ENCODE assay signal across 20 cellular contexts in the genomic region with DNA sequence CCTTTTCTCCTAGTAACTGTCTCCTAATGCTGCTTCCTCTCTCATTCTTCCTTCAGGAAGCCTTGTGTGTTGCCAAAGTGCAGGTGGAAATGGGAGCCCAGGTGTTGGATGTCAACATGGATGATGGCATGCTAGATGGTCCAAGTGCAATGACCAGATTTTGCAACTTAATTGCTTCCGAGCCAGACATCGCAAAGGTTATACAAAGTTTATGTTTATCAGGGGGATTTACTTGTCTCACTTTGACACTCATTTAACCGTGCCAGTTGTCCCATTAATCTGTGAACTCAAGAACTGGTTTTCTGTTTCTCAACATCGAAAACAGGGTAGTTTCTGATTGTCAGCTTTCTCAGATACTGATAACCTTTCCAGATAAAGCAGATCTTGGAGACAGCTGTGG. TPM values are rescaled to one million over a fixed set of nuclear protein-coding genes. Genes with fewer than 3 reads are reported as not detected.
A peak's percentile ranks its signal among the peaks of the same experiment; 100 is the strongest.
DNase-seq lines count a peak whose midpoint lies in the region; ATAC-seq, FAIRE-seq and TF ChIP-seq lines count a peak whose summit lies in the region.
"Had no signal": no experiment of that assay in that cellular context is flagged by ENCODE, and none has a peak within 500 bp of the region (broad histone marks: within the 10 kb centered on the region; RNA-seq: fewer than 3 reads in every experiment).

No MANE protein-coding gene starts in this region.

- peak overlapping the region; percentile 41 for H3K27ac Mint-ChIP-seq in mesothelial cell of epicardium
- H3K27ac Mint-ChIP-seq: HFFc6, IgD-negative memory B cell had no signal

- no peak for DNase-seq in cardiac muscle cell (ENCODE audit: low read depth in 1 of 2, low spot score in 1 of 2)
- DNase-seq in cardiac septum (ENCODE audit: low spot score), result no peak
- peak; percentile 78 for DNase-seq in fibroblast of villous mesenchyme (ENCODE audit: low read depth)
- no peak for DNase-seq in mesothelial cell of epicardium (ENCODE audit: low spot score in 2 of 2, unreplicated experiment in 2 of 2)
- DNase-seq in NCI-H2029 treated with DMSO at 0.1 percent for 48 hours (lab: John Stamatoyannopoulos, UW), result no peak
- no peak for DNase-seq in NCI-H345 (lab: John Stamatoyannopoulos, UW)
- DNase-seq in pancreas, result no peak
- DNase-seq: DMS 273 treated with DMSO at 0.1 percent for 48 hours, GDM1, HFFc6, MM.1S, NCI-H1105, NCI-H187, RPMI8226 had no signal

- ATAC-seq in GM19397 (IDR thresholded peaks at IDR 0.05; ENCODE audit: unreplicated experiment), result no peak
- no peak for ATAC-seq in pancreas
- ATAC-seq: GM12878 had no signal

- FAIRE-seq in pancreas (lab: Jason Lieb, UNC), result no peak
- FAIRE-seq: A204.1, GM12878, H54 had no signal

- TF ChIP-seq CTCF in cardiac muscle cell (IDR thresholded peaks at IDR 0.05; ENCODE audit: low read depth, low read length) (no peak), fibroblast of villous mesenchyme (IDR thresholded peaks at IDR 0.05; ENCODE audit: insufficient read depth, low read depth, low read length) (no peak), mesothelial cell of epicardium (IDR thresholded peaks at IDR 0.05; ENCODE audit: unreplicated experiment) (no peak), pancreas (IDR thresholded peaks at IDR 0.05) (no peak)

- H3K9me3 ChIP-seq in cardiac muscle cell (ENCODE audit: low read depth) (no peaks in the 10 kb centered on the region), pancreas (no peaks in the 10 kb centered on the region)
- H3K9me3 ChIP-seq: BLaER1 had no signal

- H3K36me3 Mint-ChIP-seq in mesothelial cell of epicardium, result peaks cover 43% of the 10 kb centered on the region

- H3K27ac ChIP-seq in cardiac muscle cell (peak overlapping the region; percentile 65), pancreas (no peak overlapping the region)
- H3K27ac ChIP-seq: BLaER1 had no signal

- H3K27me3 ChIP-seq in cardiac muscle cell, result no peaks in the 10 kb centered on the region
- H3K27me3 ChIP-seq in pancreas, result no peaks in the 10 kb centered on the region
- H3K27me3 ChIP-seq: BLaER1 had no signal

- no peaks in the 10 kb centered on the region for H3K9me3 Mint-ChIP-seq in mesothelial cell of epicardium
- H3K9me3 Mint-ChIP-seq: HFFc6, IgD-negative memory B cell had no signal

- H3K4me3 ChIP-seq in cardiac muscle cell (no peak overlapping the region), fibroblast of villous mesenchyme (ENCODE audit: low read depth, low read length) (no peak overlapping the region), pancreas (no peak overlapping the region)
- H3K4me3 ChIP-seq: BLaER1, GM12878 had no signal

- WGBS in pancreas, 2 donors, result 44 to 55% methylated on average over 4 of the region's 4 CpGs

- H3K4me3 Mint-ChIP-seq in mesothelial cell of epicardium, result no peak overlapping the region
- H3K4me3 Mint-ChIP-seq: HFFc6, IgD-negative memory B cell had no signal

- intact Hi-C loops in cardiac septum (cut with DNase I) (no loop called here), pancreas (cut with DNase I) (no loop called here)

- H3K27me3 Mint-ChIP-seq in mesothelial cell of epicardium (ENCODE audit: low read depth), result no peaks in the 10 kb centered on the region
- H3K27me3 Mint-ChIP-seq: IgD-negative memory B cell had no signal

- H3K4me1 ChIP-seq in cardiac muscle cell (ENCODE audit: low read depth) (peaks cover 8% of the 10 kb centered on the region), pancreas (no peaks in the 10 kb centered on the region)
- H3K4me1 ChIP-seq: BLaER1 had no signal

- peaks cover 23% of the 10 kb centered on the region for H3K4me1 Mint-ChIP-seq in mesothelial cell of epicardium

- peaks cover 67% of the 10 kb centered on the region for H3K36me3 ChIP-seq in cardiac muscle cell
- H3K36me3 ChIP-seq in pancreas, result peaks cover 0 to 48% (median 26%) of the 10 kb centered on the region in 3 donors

RNA-seq across cellular contexts. Expression of a gene that starts 40.4 kb away (rescaled TPM):
- 34.5 and 61.7 TPM in 2 replicates for total RNA-seq in cardiac muscle cell
- polyA plus RNA-seq in cardiac muscle cell, result 23.9 and 45.9 TPM in 2 replicates
- total RNA-seq in cardiac septum, result 58.8 TPM
- total RNA-seq in fibroblast of villous mesenchyme, result 26.7 and 34.5 TPM in 2 replicates
- 60.4 to 62.5 TPM (median 61.6 TPM) in 3 replicates for total RNA-seq in mesothelial cell of epicardium
- 10 to 100 TPM; 20.8 to 29.1 (median 25.8) TPM for total RNA-seq in pancreas
- polyA plus RNA-seq in pancreas, result 1 to 10 TPM; 8.1 to 8.6 TPM
